15 cellular contexts compared by ENCODE assay signal in the genomic region with DNA sequence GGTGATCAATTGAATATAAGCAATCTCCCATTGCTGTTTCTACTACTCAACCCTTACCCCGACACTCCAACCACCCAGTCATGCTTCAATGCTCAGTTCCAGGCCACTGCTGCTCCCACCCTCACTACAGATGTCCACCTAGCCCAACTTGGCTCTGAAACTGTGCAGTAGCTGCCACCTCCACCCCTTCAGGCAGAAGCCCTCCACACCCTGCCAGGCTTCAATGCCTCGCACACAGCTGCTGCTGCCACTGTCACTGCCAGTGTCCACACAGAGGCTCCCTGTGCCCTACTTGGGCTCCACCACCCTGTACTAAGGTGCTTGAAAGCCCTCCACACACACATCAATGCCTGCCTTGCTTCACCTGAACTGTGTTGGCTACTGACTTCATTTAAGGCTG. TPM values are rescaled to one million over a fixed set of nuclear protein-coding genes. Genes with fewer than 3 reads are reported as not detected.
DNase-seq lines count a peak whose midpoint lies in the region; ATAC-seq, FAIRE-seq and TF ChIP-seq lines count a peak whose summit lies in the region.
"Had no signal": no experiment of that assay in that cellular context is flagged by ENCODE, and none has a peak within 500 bp of the region (broad histone marks: within the 10 kb centered on the region; RNA-seq: fewer than 3 reads in every experiment).

No MANE protein-coding gene starts in this region.

- peaks cover 94% of the 10 kb centered on the region for H3K36me3 ChIP-seq in OCI-LY7 (ENCODE audit: insufficient read depth, low read length)
- H3K36me3 ChIP-seq: left lung had no signal

- no peak for TF ChIP-seq CTCF in OCI-LY7 (conservative IDR thresholded peaks at IDR 0.05; ENCODE audit: low read length)

- POLR2A ChIA-PET in OCI-LY7 (lab: Charles Lee), result interaction anchor here (0.6 to 2.2 kb wide), 5 partner anchors 13 to 87 kb away, joined by 3 to 11 read pairs (median 4); a partner anchor contains a TSS

- H3K4me1 ChIP-seq in OCI-LY7 (ENCODE audit: insufficient read depth, low read length, poor library complexity, severe bottlenecking), result peaks cover 49% of the 10 kb centered on the region

- CTCF ChIA-PET in OCI-LY7 (lab: Charles Lee; ENCODE audit: unreplicated experiment), result no interaction called here

- no TSS peak for BruUV-seq in OCI-LY7 (replicated peaks; lab: Mats Ljungman, UMichigan)

- TF ChIP-seq POLR2A in GM12891 (IDR thresholded peaks at IDR 0.05; ENCODE audit: low read depth, low read length), result peak; percentile 47; the same call in 1 of the 2 replicates

- no peaks in the 10 kb centered on the region for H3K9me3 ChIP-seq in OCI-LY7 (ENCODE audit: low read length)
- H3K9me3 ChIP-seq: left lung had no signal

- ATAC-seq in GM18870 (IDR thresholded peaks at IDR 0.05; ENCODE audit: unreplicated experiment) (peak; percentile 26), HG02759 (IDR thresholded peaks at IDR 0.05; ENCODE audit: unreplicated experiment) (peak; percentile 67), HG02571 (IDR thresholded peaks at IDR 0.05; ENCODE audit: unreplicated experiment) (no peak), HG03280 (IDR thresholded peaks at IDR 0.05; ENCODE audit: unreplicated experiment) (no peak)
- ATAC-seq: left lung, T-cell had no signal

- in situ Hi-C loops in KBM-7 (cut with MboI; ENCODE audit: low pct_unique_long_range_greater_than_20kb, low sequenced_read_pairs), result no loop called here

- H3K79me2 ChIP-seq in OCI-LY7 (ENCODE audit: insufficient read depth, low read depth, low read length), result peaks cover 12% of the 10 kb centered on the region; the same call in 1 of the 2 replicates

- H3K4me2 ChIP-seq in OCI-LY7 (ENCODE audit: low read length), result peak overlapping the region; percentile 47

- intact Hi-C loops in OCI-LY7 (cut with micrococcal nuclease; ENCODE audit: unreplicated experiment), result loop anchor here (2.0 kb wide), 1 partner anchor 43 kb away; a partner anchor contains a TSS

- no peaks in the 10 kb centered on the region for H3K9me2 ChIP-seq in OCI-LY7 (ENCODE audit: insufficient read depth, low read length)

- H4K20me1 ChIP-seq in OCI-LY7 (ENCODE audit: insufficient read depth, low read length), result no peaks in the 10 kb centered on the region

- no peak overlapping the region for H2AFZ ChIP-seq in OCI-LY7 (ENCODE audit: low read length)

- peak; percentile 91 for FAIRE-seq in GM12891 (lab: Jason Lieb, UNC)

- peak overlapping the region; percentile 3 for H3K4me3 ChIP-seq in OCI-LY7 (ENCODE audit: low read depth, low read length, poor library complexity, severe bottlenecking)
- H3K4me3 ChIP-seq: left lung had no signal

- H3K27ac ChIP-seq in OCI-LY7 (ENCODE audit: low read depth, low read length, poor library complexity, severe bottlenecking), result peak overlapping the region; percentile 39
- H3K27ac ChIP-seq: left lung had no signal

- no peak for DNase-seq in GM12891 (ENCODE audit: insufficient read length, low spot score)
- DNase-seq in OCI-LY7 (ENCODE audit: low spot score), result peak; percentile 63
- DNase-seq in SKM-1 treated with dmso at 0.1 percent for 144 hours (lab: John Stamatoyannopoulos, UW; ENCODE audit: unreplicated experiment), result no peak
- DNase-seq in KBM-7, result no peak
- DNase-seq: aorta; effector memory CD4-positive, alpha-beta T cell; GOT3; left lung; NCI-H146; occipital lobe; T-cell had no signal

TF ChIP-seq in GM12891, 5 proteins besides CTCF, POLR2A, EP300 and RAD21:
- TF ChIP-seq SPI1 (IDR thresholded peaks at IDR 0.05; ENCODE audit: low read depth, low read length), result no peak
- TF ChIP-seq POLR2AphosphoS5 (IDR thresholded peaks at IDR 0.05; ENCODE audit: low read depth, low read length), result peak; percentile 43

RNA-seq across cellular contexts. Expression of a gene that starts 34.6 kb away (rescaled TPM):
- polyA plus RNA-seq in GM12891 (2012; ENCODE audit: low read depth, missing spikeins), result 27.1 TPM
- total RNA-seq in OCI-LY7 (2014; rRNA removed; shearing (Covaris generic)), result 11.9 and 18.5 TPM in 2 replicates
- total RNA-seq in OCI-LY7 (2022), result 22.8 and 27.3 TPM in 2 replicates

RNA-seq across cellular contexts. Expression of a gene that starts 43.0 kb away (rescaled TPM):
- 29.4 TPM for polyA plus RNA-seq in GM12891 (2012; ENCODE audit: low read depth, missing spikeins)
- 55.7 and 57.3 TPM in 2 replicates for total RNA-seq in OCI-LY7 (2014; rRNA removed; shearing (Covaris generic))
- total RNA-seq in OCI-LY7 (2022), result 69.8 and 71.9 TPM in 2 replicates

Comparison
In these comparisons a context has a peak if more than half of its experiments do, and no peak if none do; other contexts are left out.
1. ATAC-seq: peak in GM18870 (single experiment) and HG02759 (single experiment); none in HG02571 (single experiment) and HG03280 (single experiment).